In genomic region chr16:87231911-87232310, GRCh38 we compare ENCODE assay signal across 2 cellular contexts.
TF ChIP-seq lines count a peak whose summit lies in the region.

No MANE protein-coding gene starts in this region.

TF ChIP-seq in HepG2, 621 proteins besides CTCF, POLR2A, EP300 and RAD21 (continued from another document):
- TF ChIP-seq ZNF484 (CRISPR knock-in tag; IDR thresholded peaks at IDR 0.05; ENCODE audit: borderline replicate concordance, low read depth), result peak; percentile 96; the same call in 1 of the 2 replicates
TF ChIP-seq in HepG2: peak in this region for 1.

TF ChIP-seq in IMR-90, 13 proteins besides CTCF, POLR2A, EP300 and RAD21 (continued from another document):
- TF ChIP-seq BHLHE40 (IDR thresholded peaks at IDR 0.05; ENCODE audit: low read depth, low read length) (no peak), FOS (IDR thresholded peaks at IDR 0.05; ENCODE audit: low read depth, low read length) (no peak), ELK1 (IDR thresholded peaks at IDR 0.05; ENCODE audit: borderline replicate concordance, low read depth, low read length) (no peak), USF2 (IDR thresholded peaks at IDR 0.05; ENCODE audit: low read depth, low read length) (no peak), CEBPB (IDR thresholded peaks at IDR 0.05; ENCODE audit: low read depth, low read length) (no peak), MAFK (IDR thresholded peaks at IDR 0.05; ENCODE audit: low read depth, low read length) (no peak), MAZ (IDR thresholded peaks at IDR 0.05; ENCODE audit: borderline replicate concordance, low read depth, low read length) (no peak), RCOR1 (IDR thresholded peaks at IDR 0.05; ENCODE audit: insufficient replicate concordance, low read length) (no peak), NFE2L2 (IDR thresholded peaks at IDR 0.05; ENCODE audit: low read depth, low read length) (no peak), CHD1 (IDR thresholded peaks at IDR 0.05; ENCODE audit: low read depth, low read length) (no peak), SMC3 (IDR thresholded peaks at IDR 0.05; ENCODE audit: low read depth, low read length) (no peak)
